Comparison of ENCODE assay signal across 1 cellular context in the genomic region with DNA sequence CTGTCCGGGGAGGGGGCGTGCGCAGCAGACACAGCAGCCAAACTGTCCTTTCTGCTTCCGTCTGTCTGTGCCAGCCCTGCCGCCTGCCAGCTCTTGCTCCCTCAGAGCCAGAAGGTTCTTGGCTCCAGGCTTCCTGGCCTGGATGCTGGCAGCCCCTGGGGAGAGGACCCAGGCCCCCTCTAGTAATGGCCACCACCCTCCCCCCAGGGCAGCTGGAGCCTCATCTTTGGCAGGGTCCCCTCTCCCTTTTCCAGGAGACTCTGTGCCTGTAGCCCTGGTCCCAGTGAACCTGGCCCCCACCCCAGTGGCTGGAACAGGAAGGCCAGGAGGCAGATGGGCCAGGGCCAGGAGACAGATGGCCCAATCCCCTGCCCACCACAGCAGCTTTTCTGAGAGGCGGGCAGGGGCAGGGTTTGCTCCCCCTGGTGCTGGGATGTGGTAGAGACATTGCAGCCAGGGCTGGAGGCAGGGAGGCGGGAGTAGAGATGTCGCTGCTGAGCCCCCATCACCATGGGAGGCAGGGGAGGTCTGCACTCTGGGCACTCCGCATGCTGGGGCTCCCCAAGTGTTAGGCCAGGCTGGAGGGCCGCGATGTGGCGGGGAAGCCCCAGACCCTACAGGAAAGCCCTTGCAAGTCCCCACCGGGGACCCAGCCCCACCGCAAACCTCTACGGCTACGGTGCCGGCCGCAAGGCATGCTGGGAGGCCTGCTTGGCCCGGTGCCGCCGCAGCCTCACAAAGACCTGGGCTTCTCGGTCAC.
TF ChIP-seq lines count a peak whose summit lies in the region.

No MANE protein-coding gene starts in this region.

TF ChIP-seq in GM12878, 131 proteins besides CTCF, POLR2A, EP300 and RAD21:
- TF ChIP-seq ZZZ3 (IDR thresholded peaks at IDR 0.05; ENCODE audit: control insufficient read depth, insufficient read length, low read depth) (no peak), BCL3 (IDR thresholded peaks at IDR 0.05; ENCODE audit: borderline replicate concordance, insufficient read depth, low read depth, low read length, poor library complexity, severe bottlenecking) (no peak), HCFC1 (IDR thresholded peaks at IDR 0.05; ENCODE audit: low read length) (0 out of 2 replicates have a peak, but pooled peaks have one; percentile 18), ZNF207 (IDR thresholded peaks at IDR 0.05; ENCODE audit: borderline replicate concordance) (no peak), NFIC (IDR thresholded peaks at IDR 0.05; ENCODE audit: low read depth, low read length) (no peak), YY1 (IDR thresholded peaks at IDR 0.05; ENCODE audit: low read depth, low read length) (0 out of 2 replicates have a peak, but pooled peaks have one; percentile 22), NR2C1 (IDR thresholded peaks at IDR 0.05) (no peak), SMC3 (IDR thresholded peaks at IDR 0.05; ENCODE audit: borderline replicate concordance, low read length) (peak; percentile 55; the same call in 1 of the 2 replicates), STAT3 (IDR thresholded peaks at IDR 0.05; ENCODE audit: low read depth, low read length) (no peak), POLR2AphosphoS5 (IDR thresholded peaks at IDR 0.05; ENCODE audit: low read length) (peak; percentile 16; the same call in 1 of the 2 replicates), RUNX3 (IDR thresholded peaks at IDR 0.05; ENCODE audit: low read length) (peak; percentile 47; the same call in 1 of the 2 replicates), SPI1 (IDR thresholded peaks at IDR 0.05; ENCODE audit: borderline replicate concordance, insufficient read depth, low read depth, low read length) (no peak), CBFB (IDR thresholded peaks at IDR 0.05; ENCODE audit: low read depth) (peak; percentile 36; the same call in 1 of the 2 replicates)
- TF ChIP-seq, protein P1, sequence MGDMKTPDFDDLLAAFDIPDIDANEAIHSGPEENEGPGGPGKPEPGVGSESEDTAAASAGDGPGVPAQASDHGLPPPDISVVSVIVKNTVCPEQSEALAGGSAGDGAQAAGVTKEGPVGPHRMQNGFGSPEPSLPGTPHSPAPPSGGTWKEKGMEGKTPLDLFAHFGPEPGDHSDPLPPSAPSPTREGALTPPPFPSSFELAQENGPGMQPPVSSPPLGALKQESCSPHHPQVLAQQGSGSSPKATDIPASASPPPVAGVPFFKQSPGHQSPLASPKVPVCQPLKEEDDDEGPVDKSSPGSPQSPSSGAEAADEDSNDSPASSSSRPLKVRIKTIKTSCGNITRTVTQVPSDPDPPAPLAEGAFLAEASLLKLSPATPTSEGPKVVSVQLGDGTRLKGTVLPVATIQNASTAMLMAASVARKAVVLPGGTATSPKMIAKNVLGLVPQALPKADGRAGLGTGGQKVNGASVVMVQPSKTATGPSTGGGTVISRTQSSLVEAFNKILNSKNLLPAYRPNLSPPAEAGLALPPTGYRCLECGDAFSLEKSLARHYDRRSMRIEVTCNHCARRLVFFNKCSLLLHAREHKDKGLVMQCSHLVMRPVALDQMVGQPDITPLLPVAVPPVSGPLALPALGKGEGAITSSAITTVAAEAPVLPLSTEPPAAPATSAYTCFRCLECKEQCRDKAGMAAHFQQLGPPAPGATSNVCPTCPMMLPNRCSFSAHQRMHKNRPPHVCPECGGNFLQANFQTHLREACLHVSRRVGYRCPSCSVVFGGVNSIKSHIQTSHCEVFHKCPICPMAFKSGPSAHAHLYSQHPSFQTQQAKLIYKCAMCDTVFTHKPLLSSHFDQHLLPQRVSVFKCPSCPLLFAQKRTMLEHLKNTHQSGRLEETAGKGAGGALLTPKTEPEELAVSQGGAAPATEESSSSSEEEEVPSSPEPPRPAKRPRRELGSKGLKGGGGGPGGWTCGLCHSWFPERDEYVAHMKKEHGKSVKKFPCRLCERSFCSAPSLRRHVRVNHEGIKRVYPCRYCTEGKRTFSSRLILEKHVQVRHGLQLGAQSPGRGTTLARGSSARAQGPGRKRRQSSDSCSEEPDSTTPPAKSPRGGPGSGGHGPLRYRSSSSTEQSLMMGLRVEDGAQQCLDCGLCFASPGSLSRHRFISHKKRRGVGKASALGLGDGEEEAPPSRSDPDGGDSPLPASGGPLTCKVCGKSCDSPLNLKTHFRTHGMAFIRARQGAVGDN (IDR thresholded peaks at IDR 0.05) = no peak
